Comparison of ENCODE assay signal across 1 cellular context in genomic region chr4:44446801-44447562, GRCh38.
TF ChIP-seq lines count a peak whose summit lies in the region.

No MANE protein-coding gene starts in this region.

TF ChIP-seq in IMR-90, 13 proteins besides CTCF, POLR2A, EP300 and RAD21 (continued from another document):
- TF ChIP-seq RCOR1 (IDR thresholded peaks at IDR 0.05; ENCODE audit: insufficient replicate concordance, low read length) = no peak
- no peak for TF ChIP-seq USF2 (IDR thresholded peaks at IDR 0.05; ENCODE audit: low read depth, low read length)
- no peak for TF ChIP-seq FOS (IDR thresholded peaks at IDR 0.05; ENCODE audit: low read depth, low read length)
- no peak for TF ChIP-seq MXI1 (IDR thresholded peaks at IDR 0.05; ENCODE audit: borderline replicate concordance, low read depth, low read length)
- no peak for TF ChIP-seq CHD1 (IDR thresholded peaks at IDR 0.05; ENCODE audit: low read depth, low read length)
- TF ChIP-seq NFE2L2 (IDR thresholded peaks at IDR 0.05; ENCODE audit: low read depth, low read length) = no peak
